In genomic region chr16:73094371-73094770, GRCh38 we compare ENCODE assay signal across 1 cellular context.
TF ChIP-seq lines count a peak whose summit lies in the region.

No MANE protein-coding gene starts in this region.

TF ChIP-seq in A549, 52 proteins besides CTCF, POLR2A, EP300 and RAD21 (continued from another document):
- TF ChIP-seq, protein P1, sequence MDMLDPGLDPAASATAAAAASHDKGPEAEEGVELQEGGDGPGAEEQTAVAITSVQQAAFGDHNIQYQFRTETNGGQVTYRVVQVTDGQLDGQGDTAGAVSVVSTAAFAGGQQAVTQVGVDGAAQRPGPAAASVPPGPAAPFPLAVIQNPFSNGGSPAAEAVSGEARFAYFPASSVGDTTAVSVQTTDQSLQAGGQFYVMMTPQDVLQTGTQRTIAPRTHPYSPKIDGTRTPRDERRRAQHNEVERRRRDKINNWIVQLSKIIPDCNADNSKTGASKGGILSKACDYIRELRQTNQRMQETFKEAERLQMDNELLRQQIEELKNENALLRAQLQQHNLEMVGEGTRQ (IDR thresholded peaks at IDR 0.05): no peak
- TF ChIP-seq ZC3H11A (IDR thresholded peaks at IDR 0.05) (no peak), FOSB (CRISPR knock-in tag; IDR thresholded peaks at IDR 0.05) (no peak)
